ENCODE assay signal across 2 cellular contexts in the genomic region with DNA sequence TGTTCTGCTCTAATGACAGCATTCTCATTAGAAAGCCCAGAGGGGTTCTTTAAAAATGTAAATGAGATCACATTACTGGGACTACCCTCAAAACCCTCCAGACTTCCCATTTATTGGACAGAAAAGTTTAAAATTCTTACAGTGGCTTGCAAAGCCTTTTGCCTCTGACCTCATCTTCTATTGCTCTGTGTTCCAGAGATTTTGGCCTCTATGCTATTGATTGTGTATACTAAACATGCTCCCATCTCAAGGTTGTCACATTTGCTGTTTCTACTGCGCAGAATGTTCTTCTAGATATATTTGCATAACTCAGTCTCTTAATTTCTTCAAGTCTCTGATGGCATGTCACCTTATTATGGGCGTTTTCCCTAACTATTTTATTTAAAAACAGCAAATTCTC. TPM values are rescaled to one million over a fixed set of nuclear protein-coding genes. Genes with fewer than 3 reads are reported as not detected.
"Had no signal": no experiment of that assay in that cellular context is flagged by ENCODE, and none has a peak within 500 bp of the region (broad histone marks: within the 10 kb centered on the region; RNA-seq: fewer than 3 reads in every experiment).

No MANE protein-coding gene starts in this region.

RNA-seq across cellular contexts. Expression of gene RGPD2, which starts 26.8 kb away (rescaled TPM):
- total RNA-seq: MCF 10A, SJSA1 had no signal
